ENCODE assay signal across 24 cellular contexts in genomic region chr3:53700441-53700840, GRCh38.
"Had no signal": no experiment of that assay in that cellular context is flagged by ENCODE, and none has a peak within 500 bp of the region (broad histone marks: within the 10 kb centered on the region; RNA-seq: fewer than 3 reads in every experiment).

No MANE protein-coding gene starts in this region.

- H3K36me3 ChIP-seq: SJSA1 had no signal

- H3K9ac ChIP-seq: KMS-11 had no signal

- DNase-seq: Kasumi-1; NCI-H1092; NCI-H1105 treated with DMSO at 0.1 percent for 48 hours; NCI-H1417 treated with DMSO at 0.1 percent for 48 hours; NCI-H146; NCI-H1694 treated with DMSO at 0.1 percent for 48 hours; NCI-H1930; NCI-H2081; NCI-H2171; NCI-H226; NCI-H446; NCI-H510A; NCI-H524 treated with DMSO at 0.1 percent for 48 hours; NCI-H69; NCI-H774; NK-92 treated with Interleukin-12 subunit alpha and Interleukin-12 subunit beta, amount 100 ng/mL, for 24 hours; PC-3; Right ventricle myocardium superior; SIG-M5 had no signal

- H3K4me2 ChIP-seq: KMS-11 had no signal

- ATAC-seq: K562, Panc1, PC-3 had no signal

- H3K9me3 ChIP-seq: SJSA1 had no signal

- H3K4me3 ChIP-seq: K562, SJSA1, SK-N-MC had no signal

- H3K27me3 ChIP-seq: SJSA1 had no signal

- H3K27ac ChIP-seq: KMS-11, SJSA1, SK-N-MC had no signal

- H3K4me1 ChIP-seq: SJSA1 had no signal
